10 cellular contexts compared by ENCODE assay signal in genomic region chr18:25230658-25231326, GRCh38.
DNase-seq lines count a peak whose midpoint lies in the region; ATAC-seq, FAIRE-seq and TF ChIP-seq lines count a peak whose summit lies in the region.
"Had no signal": no experiment of that assay in that cellular context is flagged by ENCODE, and none has a peak within 500 bp of the region (broad histone marks: within the 10 kb centered on the region; RNA-seq: fewer than 3 reads in every experiment).

No MANE protein-coding gene starts in this region.

- no peaks in the 10 kb centered on the region for H3K4me1 ChIP-seq in pancreas

- 26 to 32% methylated on average over 10 of the region's 10 CpGs for WGBS in pancreas, 2 donors

- intact Hi-C loops in pancreas (cut with DNase I) = no loop called here

- H3K36me3 ChIP-seq in pancreas = no peaks in the 10 kb centered on the region
- H3K36me3 ChIP-seq: neutrophil had no signal

- TF ChIP-seq POLR2A in GM12891 (IDR thresholded peaks at IDR 0.05; ENCODE audit: low read depth, low read length) = no peak

- H3K27ac ChIP-seq in pancreas = no peak overlapping the region
- H3K27ac ChIP-seq: neutrophil had no signal

- H3K4me3 ChIP-seq in fibroblast of pulmonary artery (replicated peaks; ENCODE audit: low read depth, low read length) = no peak overlapping the region
- H3K4me3 ChIP-seq in pancreas = no peak overlapping the region

- DNase-seq in EL = peak; percentile 70
- peak; percentile 57 for DNase-seq in NOMO-1 treated with dmso at 0.1 percent for 144 hours (lab: John Stamatoyannopoulos, UW; ENCODE audit: unreplicated experiment)
- peak; percentile 89 for DNase-seq in fibroblast of pulmonary artery (ENCODE audit: low read depth)
- DNase-seq in pancreas = peak in 3 of 6 donors; percentile 20 to 36 (median 22)
- DNase-seq in NCI-H226 = no peak
- no peak for DNase-seq in NCI-H1105 (lab: John Stamatoyannopoulos, UW)
- no peak for DNase-seq in GM12891 (ENCODE audit: insufficient read length, low spot score)
- DNase-seq: T-helper 2 cell had no signal

- peaks cover 0 to 12% (median 0%) of the 10 kb centered on the region in 4 donors for H3K27me3 ChIP-seq in pancreas
- H3K27me3 ChIP-seq: neutrophil had no signal

- FAIRE-seq in pancreas (lab: Jason Lieb, UNC) (peak; percentile 26), GM12891 (lab: Jason Lieb, UNC) (no peak)

- peak in 3 of 4 donors; percentile 74 to 84 (median 75) for ATAC-seq in pancreas
- ATAC-seq in HG03135 (IDR thresholded peaks at IDR 0.05; ENCODE audit: unreplicated experiment) = no peak

- TF ChIP-seq CTCF in fibroblast of pulmonary artery (IDR thresholded peaks at IDR 0.05; ENCODE audit: low read length, missing control alignments) (no peak), pancreas (IDR thresholded peaks at IDR 0.05) (no peak)

- H3K9me3 ChIP-seq in pancreas = no peaks in the 10 kb centered on the region
- H3K9me3 ChIP-seq: neutrophil had no signal

TF ChIP-seq in GM12891, 5 proteins besides CTCF, POLR2A, EP300 and RAD21:
- TF ChIP-seq TAF1 (IDR thresholded peaks at IDR 0.05; ENCODE audit: low read depth, low read length) (no peak), POU2F2 (IDR thresholded peaks at IDR 0.05; ENCODE audit: low read depth, low read length) (no peak), SPI1 (IDR thresholded peaks at IDR 0.05; ENCODE audit: low read depth, low read length) (no peak), POLR2AphosphoS5 (IDR thresholded peaks at IDR 0.05; ENCODE audit: low read depth, low read length) (no peak), PAX5 (IDR thresholded peaks at IDR 0.05; ENCODE audit: insufficient read depth, low read length, severe bottlenecking) (no peak)
TF ChIP-seq in GM12891: peak in this region for 0.

Comparison
In these comparisons a context has a peak if more than half of its experiments do, and no peak if none do; other contexts are left out.
1. DNase-seq: peak in EL (single experiment), NOMO-1 treated with dmso at 0.1 percent for 144 hours (single experiment) and fibroblast of pulmonary artery (single experiment); none in NCI-H226 (single experiment), NCI-H1105 (single experiment) and GM12891 (single experiment).